Comparison of ENCODE assay signal across 8 cellular contexts in genomic region chr1:146386851-146387749, GRCh38.
A peak's percentile ranks its signal among the peaks of the same experiment; 100 is the strongest.
DNase-seq lines count a peak whose midpoint lies in the region; ATAC-seq, FAIRE-seq and TF ChIP-seq lines count a peak whose summit lies in the region.
"Not testable (repeated sequence)": the region's sequence is repeated elsewhere in the genome, so short reads cannot be mapped to it uniquely, and the experiment has no call there.

No MANE protein-coding gene starts in this region.

- not testable (repeated sequence) for H3K4me1 ChIP-seq in small intestine (ENCODE audit: control insufficient read depth in 2 of 2, insufficient read depth in 1 of 2, low read depth in 1 of 2, low read length in 1 of 2)

- peak overlapping the region; percentile 100 for H3K27ac Mint-ChIP-seq in WTC11

- POLR2A ChIA-PET in WTC11 (lab: Charles Lee): interaction anchor here (0.7 to 1.1 kb wide), 3 partner anchors 10 to 1877 kb away, joined by 3 to 32 read pairs (median 5); no protein-coding TSS in a partner anchor

- not testable (repeated sequence) for TF ChIP-seq CTCF in C4-2B (conservative IDR thresholded peaks at IDR 0.05); WTC11 (IDR thresholded peaks at IDR 0.05)

- peak overlapping the region; percentile 30 to 39 for H3K4me3 ChIP-seq in small intestine (ENCODE audit: low read depth in 1 of 2, low read length in 2 of 2)

- not testable (repeated sequence) for H3K27me3 ChIP-seq in small intestine (ENCODE audit: control insufficient read depth in 2 of 2, insufficient read depth in 2 of 2, low read length in 2 of 2)

- H3K36me3 ChIP-seq in small intestine (ENCODE audit: control insufficient read depth in 2 of 2, insufficient read depth in 2 of 2, low read length in 2 of 2): not testable (repeated sequence)

- CTCF ChIA-PET in WTC11 (lab: Charles Lee): interaction anchor here (1.0 kb wide), 1 partner anchor 10 kb away, joined by 4 read pairs; no protein-coding TSS in a partner anchor

- H3K9me3 Mint-ChIP-seq in WTC11: not testable (repeated sequence)

- H3K27ac ChIP-seq in C4-2B (peak overlapping the region; percentile 96), small intestine (ENCODE audit: low read depth in 1 of 2, low read length in 1 of 2) (peak overlapping the region; percentile 64 to 93)

- ATAC-seq in HG03378 (IDR thresholded peaks at IDR 0.05; ENCODE audit: unreplicated experiment): peak; percentile 87
- ATAC-seq in WTC11: peak; percentile 85

- H3K4me3 Mint-ChIP-seq in WTC11: peak overlapping the region; percentile 86

- 0 to 1% (median 0%) methylated on average over 13 to 30 of the region's 39 CpGs for WGBS in small intestine, 3 donors

- H3K4me1 Mint-ChIP-seq in WTC11: peaks cover 12% of the 10 kb centered on the region

- not testable (repeated sequence) for H3K9me3 ChIP-seq in small intestine (ENCODE audit: control insufficient read depth, low read depth)

- FAIRE-seq in small intestine (lab: Jason Lieb, UNC): not testable (repeated sequence)

- not testable (repeated sequence) for H3K27me3 Mint-ChIP-seq in WTC11 (ENCODE audit: low read depth)

- not testable (repeated sequence) for H3K36me3 Mint-ChIP-seq in WTC11

- DNase-seq in GM19240 (ENCODE audit: insufficient read length, low spot score) (peak; percentile 21), NCI-H345 (lab: John Stamatoyannopoulos, UW) (peak; percentile 97), WTC11 (ENCODE audit: low spot score) (peak; percentile 53), cerebellar cortex (ENCODE audit: low spot score) (peak; percentile 98), islet precursor cell (peak; percentile 97), small intestine (peak; percentile 86)

TF ChIP-seq in WTC11, 78 proteins besides CTCF, POLR2A, EP300 and RAD21 (continues in another document):
- 0 out of 2 replicates have a peak, but pooled peaks have one; percentile 39 for TF ChIP-seq IRF2 (CRISPR knock-in tag; IDR thresholded peaks at IDR 0.05; ENCODE audit: borderline replicate concordance, low read depth)
- TF ChIP-seq CDX4 (CRISPR knock-in tag; IDR thresholded peaks at IDR 0.05; ENCODE audit: borderline replicate concordance): peak; percentile 95
- TF ChIP-seq NR2C2 (CRISPR knock-in tag; IDR thresholded peaks at IDR 0.05): 0 out of 2 replicates have a peak, but pooled peaks have one; percentile 54
- TF ChIP-seq SMAD4 (CRISPR knock-in tag; IDR thresholded peaks at IDR 0.05): peak; percentile 76; the same call in 1 of the 2 replicates
- TF ChIP-seq AR (CRISPR knock-in tag; IDR thresholded peaks at IDR 0.05): peak; percentile 99
- TF ChIP-seq EMX1 (CRISPR knock-in tag; IDR thresholded peaks at IDR 0.05): peak; percentile 99
- peak; percentile 88 for TF ChIP-seq FOXK1 (CRISPR knock-in tag; IDR thresholded peaks at IDR 0.05)
- 0 out of 2 replicates have a peak, but pooled peaks have one; percentile 64 for TF ChIP-seq CREM (CRISPR knock-in tag; IDR thresholded peaks at IDR 0.05)
- TF ChIP-seq ATF2 (CRISPR knock-in tag; IDR thresholded peaks at IDR 0.05; ENCODE audit: borderline replicate concordance, low read depth): peak; percentile 68; the same call in 1 of the 2 replicates
- peak; percentile 99 for TF ChIP-seq ZNF671 (CRISPR knock-in tag; IDR thresholded peaks at IDR 0.05)
- TF ChIP-seq CBFB (CRISPR knock-in tag; IDR thresholded peaks at IDR 0.05; ENCODE audit: low read depth): 0 out of 2 replicates have a peak, but pooled peaks have one; percentile 86
- TF ChIP-seq ZBTB43 (CRISPR knock-in tag; IDR thresholded peaks at IDR 0.05): peak; percentile 81; the same call in 1 of the 2 replicates
- TF ChIP-seq ZNF425 (CRISPR knock-in tag; conservative IDR thresholded peaks at IDR 0.05): peak; percentile 99

Comparison
In these comparisons a context has a peak if more than half of its experiments do, and no peak if none do; other contexts are left out.
1. Peak in every context shown above with its lines: DNase-seq, ATAC-seq, H3K4me3 ChIP-seq and H3K27ac ChIP-seq.
2. DNase-seq: peak in every context shown above with its lines; median percentile 98 in cerebellar cortex; 97 in NCI-H345; 97 in islet precursor cell; 86 in small intestine; 53 in WTC11; 21 in GM19240.